In the genomic region with DNA sequence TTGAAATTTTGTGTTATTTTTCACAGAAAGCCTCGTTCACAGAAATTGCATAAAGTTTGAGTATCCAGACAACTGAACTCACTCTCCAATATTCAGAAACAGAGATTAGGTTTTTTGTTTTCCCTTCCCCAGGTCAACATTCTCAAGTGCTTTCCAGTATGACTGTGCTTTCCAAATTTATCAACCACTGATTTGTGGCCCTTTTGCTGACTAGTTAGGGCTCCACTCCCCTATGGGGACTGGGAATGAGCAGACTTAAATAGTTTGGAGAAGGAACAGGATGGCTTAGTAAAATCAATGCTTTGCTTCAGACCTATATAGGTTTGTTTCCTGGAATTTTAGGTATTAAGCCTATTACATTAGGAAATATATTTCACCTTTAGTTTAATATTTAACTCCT, we compare ENCODE assay signal across 20 cellular contexts. TPM values are rescaled to one million over a fixed set of nuclear protein-coding genes. Genes with fewer than 3 reads are reported as not detected.
DNase-seq lines count a peak whose midpoint lies in the region; ATAC-seq and TF ChIP-seq lines count a peak whose summit lies in the region.
"Had no signal": no experiment of that assay in that cellular context is flagged by ENCODE, and none has a peak within 500 bp of the region (broad histone marks: within the 10 kb centered on the region; RNA-seq: fewer than 3 reads in every experiment).

No MANE protein-coding gene starts in this region.

- POLR2A ChIA-PET in Caco-2 (lab: Charles Lee), result no interaction called here

- no peak overlapping the region for H3K9ac ChIP-seq in smooth muscle cell (ENCODE audit: low read depth)
- H3K9ac ChIP-seq: BLaER1 treated with 17β-estradiol and CSF1 and Interleukin-3, amounts not matched to agents 10 nM and 100 nM had no signal

- WGBS in smooth muscle cell (ENCODE audit: low lambda C conversion rate), result 86% methylated on average over 1 of the region's 1 CpG

- H3K27ac ChIP-seq in ascending aorta, result peak overlapping the region; percentile 42 to 82
- peak overlapping the region; percentile 54 to 73 for H3K27ac ChIP-seq in thoracic aorta
- H3K27ac ChIP-seq in smooth muscle cell (ENCODE audit: low read depth), result no peak overlapping the region
- H3K27ac ChIP-seq: A549; BLaER1 treated with 17β-estradiol and CSF1 and Interleukin-3, amounts not matched to agents 10 nM and 100 nM had no signal

- no peaks in the 10 kb centered on the region for H3F3A ChIP-seq in smooth muscle cell (ENCODE audit: low read depth)

- no peaks in the 10 kb centered on the region for H3K36me3 ChIP-seq in ascending aorta
- H3K36me3 ChIP-seq in thoracic aorta, result no peaks in the 10 kb centered on the region
- no peaks in the 10 kb centered on the region for H3K36me3 ChIP-seq in smooth muscle cell (ENCODE audit: low read depth)
- H3K36me3 ChIP-seq in Caco-2 (ENCODE audit: control insufficient read depth, insufficient read depth, low read length), result no peaks in the 10 kb centered on the region
- H3K36me3 ChIP-seq: BE2C; BLaER1 treated with 17β-estradiol and CSF1 and Interleukin-3, amounts not matched to agents 10 nM and 100 nM had no signal

- CTCF ChIA-PET in Calu3 (lab: Charles Lee), result no interaction called here
- CTCF ChIA-PET in Caco-2 (lab: Charles Lee), result no interaction called here

- H3K4me1 Mint-ChIP-seq in Calu3 (ENCODE audit: low read depth, unreplicated experiment), result peaks cover 17% of the 10 kb centered on the region
- H3K4me1 Mint-ChIP-seq in Caco-2 (ENCODE audit: low read depth, unreplicated experiment), result no peaks in the 10 kb centered on the region
- no peaks in the 10 kb centered on the region for H3K4me1 Mint-ChIP-seq in natural killer cell treated with Interleukin-12 subunit alpha and Interleukin-12 subunit beta and Interleukin-15 and Interleukin-18, amount 100 ng/mL, for 72 hours (ENCODE audit: low read depth in 2 of 2)
- H3K4me1 Mint-ChIP-seq: CD14-positive monocyte; CD8-positive, alpha-beta memory T cell had no signal

- BruUV-seq in Calu3 (replicated peaks; lab: Mats Ljungman, UMichigan) (no TSS peak), Caco-2 (replicated peaks; lab: Mats Ljungman, UMichigan) (no TSS peak)

- ATAC-seq in thoracic aorta (ENCODE audit: insufficient number of reproducible peaks, low FRiP score, low read depth), result no peak
- no peak for ATAC-seq in natural killer cell treated with Interleukin-12 subunit alpha and Interleukin-12 subunit beta and Interleukin-15 and Interleukin-18, amount 100 ng/mL, for 72 hours
- ATAC-seq: A549, GM23338, HCT116 had no signal

- H3K4me3 Mint-ChIP-seq in Calu3 (ENCODE audit: low read depth, unreplicated experiment), result no peak overlapping the region
- H3K4me3 Mint-ChIP-seq in Caco-2 (ENCODE audit: unreplicated experiment), result no peak overlapping the region
- no peak overlapping the region for H3K4me3 Mint-ChIP-seq in natural killer cell treated with Interleukin-12 subunit alpha and Interleukin-12 subunit beta and Interleukin-15 and Interleukin-18, amount 100 ng/mL, for 72 hours
- H3K4me3 Mint-ChIP-seq: CD14-positive monocyte; CD4-positive, alpha-beta T cell; CD8-positive, alpha-beta memory T cell; GM23338; H9 had no signal

- H3K27me3 ChIP-seq in ascending aorta (no peaks in the 10 kb centered on the region), thoracic aorta (replicated peaks; ENCODE audit: insufficient read depth) (no peaks in the 10 kb centered on the region), smooth muscle cell (ENCODE audit: low read depth) (no peaks in the 10 kb centered on the region), Caco-2 (replicated peaks; ENCODE audit: control insufficient read depth, insufficient read depth, low read length) (no peaks in the 10 kb centered on the region)
- H3K27me3 ChIP-seq: BLaER1 treated with 17β-estradiol and CSF1 and Interleukin-3, amounts not matched to agents 10 nM and 100 nM had no signal

- H3K4me1 ChIP-seq in ascending aorta, result peaks cover 0 to 3% of the 10 kb centered on the region in 2 donors
- H3K4me1 ChIP-seq in thoracic aorta (ENCODE audit: control insufficient read depth in 1 of 2, low read depth in 2 of 2), result peaks cover 13 to 21% of the 10 kb centered on the region in 2 donors
- H3K4me1 ChIP-seq in smooth muscle cell (ENCODE audit: low read depth), result no peaks in the 10 kb centered on the region
- H3K4me1 ChIP-seq in Caco-2, result no peaks in the 10 kb centered on the region
- H3K4me1 ChIP-seq: A549; BLaER1 treated with 17β-estradiol and CSF1 and Interleukin-3, amounts not matched to agents 10 nM and 100 nM had no signal

- intact Hi-C loops in Calu3 (cut with micrococcal nuclease; ENCODE audit: unreplicated experiment), result no loop called here
- intact Hi-C loops in ascending aorta (cut with DNase I), result loop anchor here (5.0 kb wide), 1 partner anchor 41 kb away; no protein-coding TSS in a partner anchor
- intact Hi-C loops in Caco-2 (cut with micrococcal nuclease; ENCODE audit: unreplicated experiment), result no loop called here

- DNase-seq in Calu3, result no peak
- no peak for DNase-seq in ascending aorta (ENCODE audit: low spot score in 2 of 2)
- DNase-seq in thoracic aorta (ENCODE audit: low spot score), result no peak
- DNase-seq in smooth muscle cell (lab: John Stamatoyannopoulos, UW; ENCODE audit: unreplicated experiment), result no peak
- DNase-seq in Caco-2, result no peak
- DNase-seq in natural killer cell treated with Interleukin-12 subunit alpha and Interleukin-12 subunit beta and Interleukin-15 and Interleukin-18, amount 100 ng/mL, for 72 hours (ENCODE audit: low spot score), result no peak
- DNase-seq: 8988T; ACHN; AML-193; CD4-positive, alpha-beta T cell; CD8-positive, alpha-beta memory T cell; DMS153; DND-41; H9 had no signal

- no peaks in the 10 kb centered on the region for H3K9me3 Mint-ChIP-seq in Calu3 (ENCODE audit: low read depth, unreplicated experiment)
- no peaks in the 10 kb centered on the region for H3K9me3 Mint-ChIP-seq in Caco-2 (ENCODE audit: unreplicated experiment)
- H3K9me3 Mint-ChIP-seq in natural killer cell treated with Interleukin-12 subunit alpha and Interleukin-12 subunit beta and Interleukin-15 and Interleukin-18, amount 100 ng/mL, for 72 hours, result peaks cover 2% of the 10 kb centered on the region
- H3K9me3 Mint-ChIP-seq: CD4-positive, alpha-beta T cell; GM23338 had no signal

- H3K4me3 ChIP-seq in ascending aorta, result no peak overlapping the region
- no peak overlapping the region for H3K4me3 ChIP-seq in thoracic aorta
- H3K4me3 ChIP-seq in smooth muscle cell, result no peak overlapping the region
- H3K4me3 ChIP-seq in Caco-2 (ENCODE audit: low read depth, low read length), result no peak overlapping the region
- H3K4me3 ChIP-seq: A549; BLaER1 treated with 17β-estradiol and CSF1 and Interleukin-3, amounts not matched to agents 10 nM and 100 nM; GM23338 had no signal

- no peak overlapping the region for H2AFZ ChIP-seq in smooth muscle cell (ENCODE audit: low read depth)
- H2AFZ ChIP-seq: GM23338 had no signal

- H3K4me2 ChIP-seq in smooth muscle cell, result no peak overlapping the region
- H3K4me2 ChIP-seq: A549; BLaER1 treated with 17β-estradiol and CSF1 and Interleukin-3, amounts not matched to agents 10 nM and 100 nM; GM23338 had no signal

- H3K9me3 ChIP-seq in ascending aorta (no peaks in the 10 kb centered on the region), thoracic aorta (no peaks in the 10 kb centered on the region), smooth muscle cell (replicated peaks; ENCODE audit: low read depth) (no peaks in the 10 kb centered on the region), Caco-2 (no peaks in the 10 kb centered on the region)
- H3K9me3 ChIP-seq: A549; BE2C; BLaER1 treated with 17β-estradiol and CSF1 and Interleukin-3, amounts not matched to agents 10 nM and 100 nM had no signal

- no peaks in the 10 kb centered on the region for H4K20me1 ChIP-seq in smooth muscle cell (ENCODE audit: low read depth)
- H4K20me1 ChIP-seq: BLaER1 treated with 17β-estradiol and CSF1 and Interleukin-3, amounts not matched to agents 10 nM and 100 nM had no signal

- TF ChIP-seq CTCF in Calu3 (IDR thresholded peaks at IDR 0.05; ENCODE audit: unreplicated experiment), result no peak
- no peak for TF ChIP-seq CTCF in ascending aorta (IDR thresholded peaks at IDR 0.05)
- TF ChIP-seq CTCF in thoracic aorta (IDR thresholded peaks at IDR 0.05), result no peak
- no peak for TF ChIP-seq CTCF in smooth muscle cell (IDR thresholded peaks at IDR 0.05; ENCODE audit: borderline replicate concordance, insufficient read depth, poor library complexity, severe bottlenecking)
- no peak for TF ChIP-seq CTCF in Caco-2 (IDR thresholded peaks at IDR 0.05; ENCODE audit: insufficient read depth in 1 of 2, low read depth in 1 of 2, low read length in 1 of 2, severe bottlenecking in 1 of 2, unreplicated experiment in 1 of 2)

- H3K79me2 ChIP-seq in smooth muscle cell (ENCODE audit: low read depth), result no peaks in the 10 kb centered on the region

- H3K36me3 Mint-ChIP-seq in Calu3 (ENCODE audit: insufficient read depth, unreplicated experiment) (no peaks in the 10 kb centered on the region), Caco-2 (ENCODE audit: insufficient read depth, unreplicated experiment) (no peaks in the 10 kb centered on the region)
- H3K36me3 Mint-ChIP-seq in natural killer cell treated with Interleukin-12 subunit alpha and Interleukin-12 subunit beta and Interleukin-15 and Interleukin-18, amount 100 ng/mL, for 72 hours, result peaks cover under 1% of the 10 kb centered on the region
- H3K36me3 Mint-ChIP-seq: CD14-positive monocyte; CD8-positive, alpha-beta memory T cell had no signal

- H3K27me3 Mint-ChIP-seq in Calu3 (ENCODE audit: unreplicated experiment) (no peaks in the 10 kb centered on the region), Caco-2 (ENCODE audit: insufficient read depth, unreplicated experiment) (no peaks in the 10 kb centered on the region)
- no peaks in the 10 kb centered on the region for H3K27me3 Mint-ChIP-seq in natural killer cell treated with Interleukin-12 subunit alpha and Interleukin-12 subunit beta and Interleukin-15 and Interleukin-18, amount 100 ng/mL, for 72 hours
- H3K27me3 Mint-ChIP-seq: CD4-positive, alpha-beta T cell; CD8-positive, alpha-beta memory T cell had no signal

- H3K27ac Mint-ChIP-seq in Calu3 (ENCODE audit: unreplicated experiment) (peak overlapping the region; percentile 5), Caco-2 (ENCODE audit: unreplicated experiment) (no peak overlapping the region)
- H3K27ac Mint-ChIP-seq in natural killer cell treated with Interleukin-12 subunit alpha and Interleukin-12 subunit beta and Interleukin-15 and Interleukin-18, amount 100 ng/mL, for 72 hours, result no peak overlapping the region
- H3K27ac Mint-ChIP-seq: CD14-positive monocyte; CD4-positive, alpha-beta T cell; CD8-positive, alpha-beta memory T cell; GM23338; H9 had no signal

RNA-seq across cellular contexts. Expression of a gene that starts 38.2 kb away (rescaled TPM):
- total RNA-seq in Calu3 (2022) (36.7 and 36.9 TPM in 2 replicates), ascending aorta (5.9 TPM), thoracic aorta (10 to 100 TPM; 12.9 to 21.0 TPM), smooth muscle cell (13.8 and 14.6 TPM in 2 replicates), Caco-2 (2022) (4.0 and 4.4 TPM in 2 replicates)
- 2.5 and 4.8 TPM in 2 replicates for polyA plus RNA-seq in smooth muscle cell
- under 1 TPM in 1 of 2 donors, not detected in 1; 0.70 TPM for total RNA-seq in natural killer cell treated with Interleukin-12 subunit alpha and Interleukin-12 subunit beta and Interleukin-15 and Interleukin-18, amount 100 ng/mL, for 72 hours
- total RNA-seq: CD8-positive, alpha-beta memory T cell had no signal
- polyA plus RNA-seq: CD14-positive monocyte; CD8-positive, alpha-beta memory T cell had no signal
